Comparison of ENCODE assay signal across 25 cellular contexts in genomic region chr14:104992501-104992900, GRCh38. TPM values are rescaled to one million over a fixed set of nuclear protein-coding genes. Genes with fewer than 3 reads are reported as not detected.
DNase-seq lines count a peak whose midpoint lies in the region; ATAC-seq and TF ChIP-seq lines count a peak whose summit lies in the region.
"Had no signal": no experiment of that assay in that cellular context is flagged by ENCODE, and none has a peak within 500 bp of the region (broad histone marks: within the 10 kb centered on the region; RNA-seq: fewer than 3 reads in every experiment).

No MANE protein-coding gene starts in this region.

- peak overlapping the region; percentile 4 for H3K27ac Mint-ChIP-seq in activated CD4-positive, alpha-beta T cell treated with anti-CD3 and anti-CD28 coated beads, Interleukin-2, amount 10 ng/mL, durations not matched to agents 24 days and 14 days
- H3K27ac Mint-ChIP-seq in central memory CD8-positive, alpha-beta T cell (ENCODE audit: low read depth), result peak overlapping the region; percentile 63
- peak overlapping the region; percentile 43 for H3K27ac Mint-ChIP-seq in type B pancreatic cell
- H3K27ac Mint-ChIP-seq in T-helper 2 cell treated with Interferon-gamma antibody and Interleukin-4, amounts not matched to agents 5 μg/mL and 100 μg/mL, for 36 hours, result no peak overlapping the region
- H3K27ac Mint-ChIP-seq: GM23338, HFFc6 had no signal

- no peaks in the 10 kb centered on the region for H3K4me1 Mint-ChIP-seq in activated CD4-positive, alpha-beta T cell treated with anti-CD3 and anti-CD28 coated beads, Interleukin-2, amount 10 ng/mL, durations not matched to agents 24 days and 14 days
- peaks cover 6% of the 10 kb centered on the region for H3K4me1 Mint-ChIP-seq in central memory CD8-positive, alpha-beta T cell
- H3K4me1 Mint-ChIP-seq in type B pancreatic cell (ENCODE audit: unreplicated experiment), result peaks cover 4% of the 10 kb centered on the region
- H3K4me1 Mint-ChIP-seq in T-helper 2 cell treated with Interferon-gamma antibody and Interleukin-4, amounts not matched to agents 5 μg/mL and 100 μg/mL, for 36 hours (ENCODE audit: low read depth), result no peaks in the 10 kb centered on the region
- H3K4me1 Mint-ChIP-seq: GM23338 had no signal

- intact Hi-C loops in activated CD4-positive, alpha-beta T cell treated with anti-CD3 and anti-CD28 coated beads, Interleukin-2, amount 10 ng/mL, durations not matched to agents 24 days and 14 days (cut with micrococcal nuclease), result no loop called here

- CTCF ChIA-PET in RWPE1 (lab: Yijun Ruan, JAX), result no interaction called here

- no peak for DNase-seq in activated CD4-positive, alpha-beta T cell treated with anti-CD3 and anti-CD28 coated beads, Interleukin-2, amount 10 ng/mL, durations not matched to agents 24 days and 14 days
- DNase-seq in activated CD4-positive, alpha-beta T cell treated with anti-CD3 and anti-CD28 coated beads, Interleukin-2, amount 50 U/mL, for 4 hours, result no peak
- DNase-seq in RWPE1 (ENCODE audit: low spot score) (no peak), type B pancreatic cell (ENCODE audit: extremely low spot score, unreplicated experiment) (no peak)
- DNase-seq in central memory CD8-positive, alpha-beta T cell (ENCODE audit: low spot score in 2 of 2), result no peak
- DNase-seq in stimulated activated CD4-positive, alpha-beta T cell treated with anti-CD3 and anti-CD28 coated beads, Interleukin-12 subunit alpha, Interleukin-12 subunit beta, amount 100 ng/mL, for 4 hours, result no peak
- no peak for DNase-seq in T-helper 2 cell treated with Interferon-gamma antibody and Interleukin-4, amounts not matched to agents 5 μg/mL and 100 μg/mL, for 36 hours (ENCODE audit: low spot score)
- DNase-seq: ACHN; BE2C; CD4-positive, CD25-positive, alpha-beta regulatory T cell; DMS53; HFFc6; KG1; MG63; NCI-H1105 treated with DMSO at 0.1 percent for 48 hours; NCI-H146; NCI-H1930; NCI-H2107; NCI-H446 treated with DMSO at 0.1 percent for 48 hours; RPMI8226; SIG-M5; SK-N-SH had no signal

- no peak overlapping the region for H3K4me3 Mint-ChIP-seq in activated CD4-positive, alpha-beta T cell treated with anti-CD3 and anti-CD28 coated beads, Interleukin-2, amount 10 ng/mL, durations not matched to agents 24 days and 14 days
- H3K4me3 Mint-ChIP-seq in central memory CD8-positive, alpha-beta T cell, result no peak overlapping the region
- H3K4me3 Mint-ChIP-seq in type B pancreatic cell, result no peak overlapping the region
- H3K4me3 Mint-ChIP-seq in T-helper 2 cell treated with Interferon-gamma antibody and Interleukin-4, amounts not matched to agents 5 μg/mL and 100 μg/mL, for 36 hours, result no peak overlapping the region
- H3K4me3 Mint-ChIP-seq: GM23338, HFFc6 had no signal

- POLR2A ChIA-PET in RWPE1 (lab: Yijun Ruan, JAX; ENCODE audit: low non-redundant PET), result no interaction called here

- H3K9me3 Mint-ChIP-seq in activated CD4-positive, alpha-beta T cell treated with anti-CD3 and anti-CD28 coated beads, Interleukin-2, amount 10 ng/mL, durations not matched to agents 24 days and 14 days, result no peaks in the 10 kb centered on the region
- no peaks in the 10 kb centered on the region for H3K9me3 Mint-ChIP-seq in central memory CD8-positive, alpha-beta T cell
- no peaks in the 10 kb centered on the region for H3K9me3 Mint-ChIP-seq in type B pancreatic cell
- no peaks in the 10 kb centered on the region for H3K9me3 Mint-ChIP-seq in T-helper 2 cell treated with Interferon-gamma antibody and Interleukin-4, amounts not matched to agents 5 μg/mL and 100 μg/mL, for 36 hours
- H3K9me3 Mint-ChIP-seq: CD4-positive, CD25-positive, alpha-beta regulatory T cell; GM23338; HFFc6 had no signal

- TF ChIP-seq CTCF in RWPE1 (conservative IDR thresholded peaks at IDR 0.05; ENCODE audit: low read depth) (no peak), type B pancreatic cell (conservative IDR thresholded peaks at IDR 0.05) (no peak)

- no peaks in the 10 kb centered on the region for H3K27me3 Mint-ChIP-seq in activated CD4-positive, alpha-beta T cell treated with anti-CD3 and anti-CD28 coated beads, Interleukin-2, amount 10 ng/mL, durations not matched to agents 24 days and 14 days
- no peaks in the 10 kb centered on the region for H3K27me3 Mint-ChIP-seq in central memory CD8-positive, alpha-beta T cell
- no peaks in the 10 kb centered on the region for H3K27me3 Mint-ChIP-seq in type B pancreatic cell
- H3K27me3 Mint-ChIP-seq in T-helper 2 cell treated with Interferon-gamma antibody and Interleukin-4, amounts not matched to agents 5 μg/mL and 100 μg/mL, for 36 hours (ENCODE audit: low read depth), result peaks cover 2% of the 10 kb centered on the region
- H3K27me3 Mint-ChIP-seq: CD4-positive, CD25-positive, alpha-beta regulatory T cell had no signal

- ATAC-seq in central memory CD8-positive, alpha-beta T cell (replicated peaks; ENCODE audit: extremely low read depth, poor library complexity, severe bottlenecking), result no peak
- no peak for ATAC-seq in GM19035 (IDR thresholded peaks at IDR 0.05; ENCODE audit: unreplicated experiment)
- ATAC-seq: GM23338 had no signal

- peak overlapping the region; percentile 57 for H3K27ac ChIP-seq in RWPE1
- H3K27ac ChIP-seq: 22Rv1 had no signal

- peaks cover 6% of the 10 kb centered on the region for H3K36me3 Mint-ChIP-seq in activated CD4-positive, alpha-beta T cell treated with anti-CD3 and anti-CD28 coated beads, Interleukin-2, amount 10 ng/mL, durations not matched to agents 24 days and 14 days (ENCODE audit: low read depth)
- peaks cover 2% of the 10 kb centered on the region for H3K36me3 Mint-ChIP-seq in central memory CD8-positive, alpha-beta T cell (ENCODE audit: insufficient read depth)
- peaks cover 18% of the 10 kb centered on the region for H3K36me3 Mint-ChIP-seq in type B pancreatic cell
- peaks cover 4% of the 10 kb centered on the region for H3K36me3 Mint-ChIP-seq in T-helper 2 cell treated with Interferon-gamma antibody and Interleukin-4, amounts not matched to agents 5 μg/mL and 100 μg/mL, for 36 hours (ENCODE audit: low read depth)

RNA-seq across cellular contexts. Expression of gene CLBA1, which starts 6.9 kb away (rescaled TPM):
- 2.4 and 2.5 TPM in 2 replicates for total RNA-seq in activated CD4-positive, alpha-beta T cell treated with anti-CD3 and anti-CD28 coated beads, Interleukin-2, amount 10 ng/mL, durations not matched to agents 24 days and 14 days
- total RNA-seq in type B pancreatic cell (ENCODE audit: low replicate concordance), result 16.2 and 18.8 TPM in 2 replicates

RNA-seq across cellular contexts. Expression of gene AHNAK2, which starts 14.3 kb away (rescaled TPM):
- 0.02 TPM in 2 replicates for total RNA-seq in activated CD4-positive, alpha-beta T cell treated with anti-CD3 and anti-CD28 coated beads, Interleukin-2, amount 10 ng/mL, durations not matched to agents 24 days and 14 days
- 1.1 and 2.0 TPM in 2 replicates for total RNA-seq in type B pancreatic cell (ENCODE audit: low replicate concordance)
- total RNA-seq: CD4-positive, CD25-positive, alpha-beta regulatory T cell had no signal

RNA-seq across cellular contexts. Expression of gene CDCA4, which starts 28.4 kb away (rescaled TPM):
- total RNA-seq in activated CD4-positive, alpha-beta T cell treated with anti-CD3 and anti-CD28 coated beads, Interleukin-2, amount 10 ng/mL, durations not matched to agents 24 days and 14 days, result 64.6 and 66.3 TPM in 2 replicates
- 21.2 and 29.7 TPM in 2 replicates for total RNA-seq in type B pancreatic cell (ENCODE audit: low replicate concordance)
